Comparison of ENCODE assay signal across 1 cellular context in genomic region chr14:31261859-31262739, GRCh38.
TF ChIP-seq lines count a peak whose summit lies in the region.

No MANE protein-coding gene starts in this region.

TF ChIP-seq in K562, 482 proteins besides CTCF, POLR2A, EP300 and RAD21 (continued from another document):
- TF ChIP-seq PKNOX1 (IDR thresholded peaks at IDR 0.05): peak; percentile 77
